1 cellular context compared by ENCODE assay signal in the genomic region with DNA sequence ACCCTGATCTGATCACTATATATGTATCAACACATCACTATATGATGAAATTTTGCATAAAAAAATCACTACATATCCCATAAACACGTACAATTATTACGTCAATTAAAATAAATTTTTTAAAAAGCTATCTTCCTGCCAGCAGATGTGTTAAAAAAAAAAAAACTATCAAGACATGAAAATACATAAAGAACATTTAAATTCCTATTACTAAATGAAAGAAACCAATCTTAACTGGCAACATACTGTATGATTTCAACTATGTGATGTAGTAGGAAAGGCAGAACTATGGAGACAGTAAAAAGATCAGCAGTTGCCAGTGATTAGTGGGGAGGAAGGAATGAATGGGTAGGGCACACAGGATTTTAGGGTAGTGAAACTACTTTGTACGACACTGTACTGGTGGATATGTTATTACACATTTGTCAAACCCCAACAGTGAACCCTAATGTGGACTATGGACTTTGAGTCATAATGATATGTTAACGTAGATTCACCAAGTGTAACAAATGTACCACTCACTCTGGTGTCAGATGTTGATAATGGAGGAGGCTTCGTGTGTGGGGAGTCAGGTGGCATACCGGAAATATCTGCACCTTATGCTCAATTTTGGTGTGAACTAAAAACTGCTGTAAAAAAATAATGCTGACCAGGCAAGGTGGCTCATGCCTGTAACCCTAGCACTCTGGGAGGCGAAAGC.
A peak's percentile ranks its signal among the peaks of the same experiment; 100 is the strongest.
TF ChIP-seq lines count a peak whose summit lies in the region.

No MANE protein-coding gene starts in this region.

TF ChIP-seq in HepG2, 621 proteins besides CTCF, POLR2A, EP300 and RAD21 (continued from another document and continues in another):
- TF ChIP-seq ZNF318 (CRISPR knock-in tag; IDR thresholded peaks at IDR 0.05) (no peak), ZIK1 (CRISPR knock-in tag; IDR thresholded peaks at IDR 0.05; ENCODE audit: borderline replicate concordance, low read depth) (no peak), GATAD2A (CRISPR knock-in tag; IDR thresholded peaks at IDR 0.05) (peak; percentile 87), ZBTB33 (CRISPR knock-in tag; IDR thresholded peaks at IDR 0.05) (0 out of 2 replicates have a peak, but pooled peaks have one; percentile 39), CENPX (CRISPR knock-in tag; IDR thresholded peaks at IDR 0.05) (no peak), STAG1 (CRISPR knock-in tag; IDR thresholded peaks at IDR 0.05) (no peak), ZNF530 (CRISPR knock-in tag; IDR thresholded peaks at IDR 0.05; ENCODE audit: low read depth) (no peak), MXI1 (IDR thresholded peaks at IDR 0.05; ENCODE audit: borderline replicate concordance, low read depth, low read length) (peak; percentile 12; the same call in 1 of the 3 replicates), YY1 (IDR thresholded peaks at IDR 0.05; ENCODE audit: insufficient read depth, insufficient replicate concordance, low read depth, low read length) (no peak), PHF5A (CRISPR knock-in tag; IDR thresholded peaks at IDR 0.05; ENCODE audit: low read depth, unreplicated experiment) (no peak), E2F5 (CRISPR knock-in tag; conservative IDR thresholded peaks at IDR 0.05) (no peak), IKZF4 (CRISPR knock-in tag; IDR thresholded peaks at IDR 0.05; ENCODE audit: borderline replicate concordance, low read depth, not compliant biosample characterization) (no peak), ZNF136 (CRISPR knock-in tag; IDR thresholded peaks at IDR 0.05; ENCODE audit: low read depth) (no peak), HHEX (CRISPR knock-in tag; IDR thresholded peaks at IDR 0.05) (no peak), ZNF282 (IDR thresholded peaks at IDR 0.05; ENCODE audit: partially characterized antibody) (no peak), THAP7 (CRISPR knock-in tag; IDR thresholded peaks at IDR 0.05) (no peak), ZBTB7B (CRISPR knock-in tag; IDR thresholded peaks at IDR 0.05) (no peak), GTF3A (CRISPR knock-in tag; conservative IDR thresholded peaks at IDR 0.05) (no peak), ZBTB2 (CRISPR knock-in tag; IDR thresholded peaks at IDR 0.05; ENCODE audit: low read depth) (no peak), ZNF263 (CRISPR knock-in tag; IDR thresholded peaks at IDR 0.05) (no peak), ZFP41 (CRISPR knock-in tag; IDR thresholded peaks at IDR 0.05; ENCODE audit: borderline replicate concordance) (no peak), ZFP36 (IDR thresholded peaks at IDR 0.05; ENCODE audit: borderline replicate concordance, low read depth, low read length, partially characterized antibody) (no peak), ZNF326 (CRISPR knock-in tag; IDR thresholded peaks at IDR 0.05; ENCODE audit: borderline replicate concordance) (no peak), U2AF1 (optimal IDR thresholded peaks at IDR 0.05; ENCODE audit: low read depth, low read length) (no peak), ETV5 (CRISPR knock-in tag; IDR thresholded peaks at IDR 0.05; ENCODE audit: borderline replicate concordance) (peak; percentile 85; the same call in 1 of the 2 replicates), EED (CRISPR knock-in tag; IDR thresholded peaks at IDR 0.05) (no peak), ZNF451 (CRISPR knock-in tag; IDR thresholded peaks at IDR 0.05) (no peak), RNF2 (conservative IDR thresholded peaks at IDR 0.05; ENCODE audit: low read depth) (no peak), ZNF766 (CRISPR knock-in tag; IDR thresholded peaks at IDR 0.05; ENCODE audit: borderline replicate concordance) (no peak), MAFG (CRISPR knock-in tag; IDR thresholded peaks at IDR 0.05) (no peak), MAX (IDR thresholded peaks at IDR 0.05) (peak; percentile 76; the same call in 1 of the 2 replicates), PAWR (CRISPR knock-in tag; IDR thresholded peaks at IDR 0.05; ENCODE audit: borderline replicate concordance) (no peak), JUN (CRISPR knock-in tag; IDR thresholded peaks at IDR 0.05) (no peak), CC2D1A (CRISPR knock-in tag; IDR thresholded peaks at IDR 0.05) (no peak), ISX (CRISPR knock-in tag; conservative IDR thresholded peaks at IDR 0.05) (no peak), ZNF121 (CRISPR knock-in tag; IDR thresholded peaks at IDR 0.05) (no peak), GZF1 (CRISPR knock-in tag; IDR thresholded peaks at IDR 0.05) (no peak)
- TF ChIP-seq, protein P1, sequence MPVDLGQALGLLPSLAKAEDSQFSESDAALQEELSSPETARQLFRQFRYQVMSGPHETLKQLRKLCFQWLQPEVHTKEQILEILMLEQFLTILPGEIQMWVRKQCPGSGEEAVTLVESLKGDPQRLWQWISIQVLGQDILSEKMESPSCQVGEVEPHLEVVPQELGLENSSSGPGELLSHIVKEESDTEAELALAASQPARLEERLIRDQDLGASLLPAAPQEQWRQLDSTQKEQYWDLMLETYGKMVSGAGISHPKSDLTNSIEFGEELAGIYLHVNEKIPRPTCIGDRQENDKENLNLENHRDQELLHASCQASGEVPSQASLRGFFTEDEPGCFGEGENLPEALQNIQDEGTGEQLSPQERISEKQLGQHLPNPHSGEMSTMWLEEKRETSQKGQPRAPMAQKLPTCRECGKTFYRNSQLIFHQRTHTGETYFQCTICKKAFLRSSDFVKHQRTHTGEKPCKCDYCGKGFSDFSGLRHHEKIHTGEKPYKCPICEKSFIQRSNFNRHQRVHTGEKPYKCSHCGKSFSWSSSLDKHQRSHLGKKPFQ (CRISPR knock-in tag; IDR thresholded peaks at IDR 0.05; ENCODE audit: insufficient replicate concordance), result no peak
- TF ChIP-seq, protein P2, sequence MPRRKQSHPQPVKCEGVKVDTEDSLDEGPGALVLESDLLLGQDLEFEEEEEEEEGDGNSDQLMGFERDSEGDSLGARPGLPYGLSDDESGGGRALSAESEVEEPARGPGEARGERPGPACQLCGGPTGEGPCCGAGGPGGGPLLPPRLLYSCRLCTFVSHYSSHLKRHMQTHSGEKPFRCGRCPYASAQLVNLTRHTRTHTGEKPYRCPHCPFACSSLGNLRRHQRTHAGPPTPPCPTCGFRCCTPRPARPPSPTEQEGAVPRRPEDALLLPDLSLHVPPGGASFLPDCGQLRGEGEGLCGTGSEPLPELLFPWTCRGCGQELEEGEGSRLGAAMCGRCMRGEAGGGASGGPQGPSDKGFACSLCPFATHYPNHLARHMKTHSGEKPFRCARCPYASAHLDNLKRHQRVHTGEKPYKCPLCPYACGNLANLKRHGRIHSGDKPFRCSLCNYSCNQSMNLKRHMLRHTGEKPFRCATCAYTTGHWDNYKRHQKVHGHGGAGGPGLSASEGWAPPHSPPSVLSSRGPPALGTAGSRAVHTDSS (CRISPR knock-in tag; conservative IDR thresholded peaks at IDR 0.05), result no peak
- TF ChIP-seq, protein P3, sequence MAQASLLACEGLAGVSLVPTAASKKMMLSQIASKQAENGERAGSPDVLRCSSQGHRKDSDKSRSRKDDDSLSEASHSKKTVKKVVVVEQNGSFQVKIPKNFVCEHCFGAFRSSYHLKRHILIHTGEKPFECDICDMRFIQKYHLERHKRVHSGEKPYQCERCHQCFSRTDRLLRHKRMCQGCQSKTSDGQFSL (CRISPR knock-in tag; IDR thresholded peaks at IDR 0.05), result no peak
- TF ChIP-seq, protein P4, sequence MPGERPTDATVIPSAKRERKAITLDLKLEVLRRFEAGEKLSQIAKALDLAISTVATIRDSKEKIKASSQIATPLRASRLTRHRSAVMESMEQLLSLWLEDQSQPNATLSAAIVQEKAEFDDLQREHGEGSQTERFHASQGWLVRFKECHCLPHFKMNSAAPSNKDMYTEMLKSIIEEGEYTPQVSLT (CRISPR knock-in tag; IDR thresholded peaks at IDR 0.05; ENCODE audit: borderline replicate concordance, low read depth), result no peak
